Comparison of ENCODE assay signal across 25 cellular contexts in the genomic region with DNA sequence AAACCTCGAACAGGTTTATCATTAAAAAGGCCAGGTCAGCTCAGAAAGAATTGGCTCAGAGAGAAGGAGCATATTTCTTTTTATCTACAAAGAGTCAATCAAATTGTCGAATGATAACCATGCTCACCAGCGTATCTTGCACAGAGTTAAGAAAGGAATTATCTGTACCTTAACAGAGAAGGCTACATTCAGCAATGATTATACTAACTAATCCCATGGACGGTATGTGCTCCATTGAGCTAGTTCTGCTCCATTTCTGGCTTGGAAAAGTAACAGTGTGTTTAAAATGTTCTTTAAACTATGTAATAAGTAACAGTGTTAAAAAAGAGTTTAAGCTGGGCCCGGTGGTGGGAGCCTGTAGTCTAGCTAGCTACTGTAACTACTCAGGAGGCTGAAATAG. TPM values are rescaled to one million over a fixed set of nuclear protein-coding genes. Genes with fewer than 3 reads are reported as not detected.
A peak's percentile ranks its signal among the peaks of the same experiment; 100 is the strongest.
DNase-seq lines count a peak whose midpoint lies in the region; ATAC-seq and TF ChIP-seq lines count a peak whose summit lies in the region.
"Had no signal": no experiment of that assay in that cellular context is flagged by ENCODE, and none has a peak within 500 bp of the region (broad histone marks: within the 10 kb centered on the region; RNA-seq: fewer than 3 reads in every experiment).

No MANE protein-coding gene starts in this region.

- H3K4me1 ChIP-seq in cardiac muscle cell (ENCODE audit: low read depth) (peaks cover 39% of the 10 kb centered on the region), OCI-LY3 (ENCODE audit: low read length) (peaks cover 40% of the 10 kb centered on the region), SJCRH30 (no peaks in the 10 kb centered on the region), mammary epithelial cell (ENCODE audit: insufficient read depth, low read length) (peaks cover 25% of the 10 kb centered on the region)

- 70% methylated on average over 5 of the region's 5 CpGs for WGBS in mammary epithelial cell (ENCODE audit: low coverage, missing lambda C conversion rate)

- no peak for DNase-seq in cardiac muscle cell (ENCODE audit: low read depth in 1 of 2, low spot score in 1 of 2)
- DNase-seq in left cardiac atrium = no peak
- DNase-seq in chondrocyte (ENCODE audit: low spot score) = no peak
- no peak for DNase-seq in SJCRH30
- no peak for DNase-seq in mammary epithelial cell
- DNase-seq in NCI-H510A treated with DMSO at 0.1 percent for 48 hours (lab: John Stamatoyannopoulos, UW) = no peak
- DNase-seq: activated CD4-positive, alpha-beta memory T cell treated with anti-CD3 and anti-CD28 coated beads, Interleukin-2, amount 10 ng/mL, durations not matched to agents 7 days and 5 days; effector memory CD4-positive, alpha-beta T cell; esophagus squamous epithelium; left colon; naive thymus-derived CD8-positive, alpha-beta T cell; NCI-H1436 treated with DMSO at 0.1 percent for 48 hours; NCI-H524 treated with DMSO at 0.1 percent for 48 hours; RPMI8226; T-helper 17 cell had no signal

- intact Hi-C loops in left cardiac atrium (cut with DNase I) (no loop called here), mammary epithelial cell (cut with micrococcal nuclease) (loop anchor here (10.0 kb wide), 1 partner anchor 449 kb away; no protein-coding TSS in a partner anchor)

- no peaks in the 10 kb centered on the region for H3K9me3 Mint-ChIP-seq in chondrocyte (ENCODE audit: low read depth)
- no peaks in the 10 kb centered on the region for H3K9me3 Mint-ChIP-seq in stimulated activated memory B cell treated with anti-CD40 and anti-IgM and Interleukin-4, amounts not matched to agents 10 μg/mL and 1 μg/mL and 100 μg/mL, for 72 hours
- H3K9me3 Mint-ChIP-seq: activated CD4-positive, alpha-beta memory T cell treated with anti-CD3 and anti-CD28 coated beads, Interleukin-2, amount 10 ng/mL, durations not matched to agents 7 days and 5 days; brain; naive thymus-derived CD8-positive, alpha-beta T cell; WTC11 had no signal

- peaks cover 78% of the 10 kb centered on the region for H3K4me1 Mint-ChIP-seq in chondrocyte (ENCODE audit: low read depth)
- H3K4me1 Mint-ChIP-seq in stimulated activated memory B cell treated with anti-CD40 and anti-IgM and Interleukin-4, amounts not matched to agents 10 μg/mL and 1 μg/mL and 100 μg/mL, for 72 hours = peaks cover 65% of the 10 kb centered on the region

- H3K4me3 ChIP-seq in cardiac muscle cell (no peak overlapping the region), OCI-LY3 (ENCODE audit: low read length) (peak overlapping the region; percentile 47), SJCRH30 (no peak overlapping the region), mammary epithelial cell (replicated peaks in 1 of 3; ENCODE audit: insufficient read depth in 1 of 3, low read depth in 2 of 3, low read length in 3 of 3) (no peak overlapping the region)
- H3K4me3 ChIP-seq: esophagus squamous epithelium, SK-N-MC, thoracic aorta had no signal

- H3K36me3 ChIP-seq in cardiac muscle cell = peaks cover under 1% of the 10 kb centered on the region
- peaks cover 17% of the 10 kb centered on the region for H3K36me3 ChIP-seq in OCI-LY3 (replicated peaks; ENCODE audit: low read depth, low read length)
- H3K36me3 ChIP-seq in SJCRH30 = peaks cover 7% of the 10 kb centered on the region; the same call in 1 of the 2 replicates
- no peaks in the 10 kb centered on the region for H3K36me3 ChIP-seq in mammary epithelial cell (ENCODE audit: insufficient read depth, low read length)

- dilution Hi-C loops in mammary epithelial cell (cut with HindIII; ENCODE audit: low sequenced_read_pairs) = no loop called here

- in situ Hi-C loops in mammary epithelial cell (cut with MboI; ENCODE audit: low sequenced_read_pairs in 2 of 2) = no loop called here

- H3K27me3 ChIP-seq in cardiac muscle cell (no peaks in the 10 kb centered on the region), OCI-LY3 (ENCODE audit: low read depth, low read length) (no peaks in the 10 kb centered on the region), SJCRH30 (no peaks in the 10 kb centered on the region), mammary epithelial cell (ENCODE audit: insufficient read depth, low read length) (no peaks in the 10 kb centered on the region)
- H3K27me3 ChIP-seq: esophagus squamous epithelium had no signal

- peaks cover 84% of the 10 kb centered on the region for H4K20me1 ChIP-seq in OCI-LY3 (ENCODE audit: insufficient read depth, low read length)
- peaks cover 10% of the 10 kb centered on the region for H4K20me1 ChIP-seq in mammary epithelial cell (ENCODE audit: insufficient read depth, low read length)

- TF ChIP-seq CTCF in cardiac muscle cell (IDR thresholded peaks at IDR 0.05; ENCODE audit: low read depth, low read length) (no peak), OCI-LY3 (IDR thresholded peaks at IDR 0.05; ENCODE audit: low read depth, low read length) (no peak), chondrocyte (IDR thresholded peaks at IDR 0.05) (no peak), mammary epithelial cell (conservative IDR thresholded peaks at IDR 0.05 in 1 of 2, IDR thresholded peaks at IDR 0.05 in 1 of 2; ENCODE audit: extremely low read depth in 1 of 2, insufficient read depth in 1 of 2, low read depth in 1 of 2, low read length in 2 of 2) (no peak)

- H3K9ac ChIP-seq in OCI-LY3 (ENCODE audit: low read length) = peak overlapping the region; percentile 31; the same call in 1 of the 2 replicates
- H3K9ac ChIP-seq in mammary epithelial cell (ENCODE audit: insufficient read depth, low read length) = no peak overlapping the region
- H3K9ac ChIP-seq: parathyroid adenoma had no signal

- H3K27ac ChIP-seq in cardiac muscle cell (peak overlapping the region; percentile 52), OCI-LY3 (ENCODE audit: low read length) (peak overlapping the region; percentile 53), SJCRH30 (no peak overlapping the region), mammary epithelial cell (ENCODE audit: insufficient read depth, low read depth, low read length) (no peak overlapping the region)
- H3K27ac ChIP-seq: C4-2B, HL-60, parathyroid adenoma, SK-N-MC had no signal

- no peaks in the 10 kb centered on the region for H3K27me3 Mint-ChIP-seq in chondrocyte (ENCODE audit: low read depth)
- no peaks in the 10 kb centered on the region for H3K27me3 Mint-ChIP-seq in stimulated activated memory B cell treated with anti-CD40 and anti-IgM and Interleukin-4, amounts not matched to agents 10 μg/mL and 1 μg/mL and 100 μg/mL, for 72 hours
- H3K27me3 Mint-ChIP-seq: activated CD4-positive, alpha-beta memory T cell treated with anti-CD3 and anti-CD28 coated beads, Interleukin-2, amount 10 ng/mL, durations not matched to agents 7 days and 5 days; T-helper 17 cell had no signal

- H3K4me2 ChIP-seq in OCI-LY3 (ENCODE audit: low read length) (peak overlapping the region; percentile 67), mammary epithelial cell (ENCODE audit: insufficient read depth, low read depth, low read length) (no peak overlapping the region)

- H3K36me3 Mint-ChIP-seq in chondrocyte (ENCODE audit: low read depth) = no peaks in the 10 kb centered on the region
- H3K36me3 Mint-ChIP-seq in stimulated activated memory B cell treated with anti-CD40 and anti-IgM and Interleukin-4, amounts not matched to agents 10 μg/mL and 1 μg/mL and 100 μg/mL, for 72 hours = peaks cover 14% of the 10 kb centered on the region
- H3K36me3 Mint-ChIP-seq: WTC11 had no signal

- BruUV-seq in mammary epithelial cell (replicated peaks; lab: Mats Ljungman, UMichigan) = no TSS peak

- H3K27ac Mint-ChIP-seq in chondrocyte (ENCODE audit: unreplicated experiment) = peak overlapping the region; percentile 6
- H3K27ac Mint-ChIP-seq in stimulated activated memory B cell treated with anti-CD40 and anti-IgM and Interleukin-4, amounts not matched to agents 10 μg/mL and 1 μg/mL and 100 μg/mL, for 72 hours = peak overlapping the region; percentile 62
- H3K27ac Mint-ChIP-seq: activated CD4-positive, alpha-beta memory T cell treated with anti-CD3 and anti-CD28 coated beads, Interleukin-2, amount 10 ng/mL, durations not matched to agents 7 days and 5 days had no signal

- CTCF ChIA-PET in mammary epithelial cell (lab: Charles Lee; ENCODE audit: low non-redundant PET) = no interaction called here

- H3K4me3 Mint-ChIP-seq in chondrocyte (ENCODE audit: unreplicated experiment) = no peak overlapping the region
- H3K4me3 Mint-ChIP-seq in stimulated activated memory B cell treated with anti-CD40 and anti-IgM and Interleukin-4, amounts not matched to agents 10 μg/mL and 1 μg/mL and 100 μg/mL, for 72 hours = no peak overlapping the region
- H3K4me3 Mint-ChIP-seq: activated CD4-positive, alpha-beta memory T cell treated with anti-CD3 and anti-CD28 coated beads, Interleukin-2, amount 10 ng/mL, durations not matched to agents 7 days and 5 days; T-helper 17 cell; WTC11 had no signal

- no peaks in the 10 kb centered on the region for H3K9me3 ChIP-seq in cardiac muscle cell (ENCODE audit: low read depth)
- no peaks in the 10 kb centered on the region for H3K9me3 ChIP-seq in OCI-LY3 (ENCODE audit: insufficient read depth, low read length)
- H3K9me3 ChIP-seq in SJCRH30 (replicated peaks) = no peaks in the 10 kb centered on the region
- no peaks in the 10 kb centered on the region for H3K9me3 ChIP-seq in mammary epithelial cell (replicated peaks; ENCODE audit: insufficient read depth, low read length)
- H3K9me3 ChIP-seq: esophagus squamous epithelium, thoracic aorta had no signal

- peaks cover 96% of the 10 kb centered on the region for H3K79me2 ChIP-seq in OCI-LY3 (ENCODE audit: low read length)
- peaks cover 98% of the 10 kb centered on the region for H3K79me2 ChIP-seq in mammary epithelial cell (ENCODE audit: insufficient read depth, low read length)

- H2AFZ ChIP-seq in OCI-LY3 (ENCODE audit: low read depth, low read length) = no peak overlapping the region
- no peak overlapping the region for H2AFZ ChIP-seq in mammary epithelial cell (ENCODE audit: low read depth, low read length)
- H2AFZ ChIP-seq: parathyroid adenoma had no signal

- no peak for ATAC-seq in left cardiac atrium
- no peak for ATAC-seq in stimulated activated memory B cell treated with anti-CD40 and anti-IgM and Interleukin-4, amounts not matched to agents 10 μg/mL and 1 μg/mL and 100 μg/mL, for 72 hours
- ATAC-seq: left colon; naive thymus-derived CD8-positive, alpha-beta T cell; sciatic nerve; T-helper 17 cell; WTC11 had no signal

RNA-seq across cellular contexts. Expression of gene UBR4, which starts 4.2 kb away (rescaled TPM):
- total RNA-seq in cardiac muscle cell (105 and 206 TPM in 2 replicates), left cardiac atrium (10 to 100 TPM; 54.2 to 68.1 TPM), chondrocyte (133 to 144 TPM (median 135 TPM) in 3 replicates), mammary epithelial cell (100 to 1,000 TPM; 128 to 158 TPM)
- polyA plus RNA-seq in cardiac muscle cell (76.4 and 96.6 TPM in 2 replicates), mammary epithelial cell (35.6 TPM)
- total RNA-seq in SJCRH30 (2014; rRNA removed; shearing (Covaris generic)) = 96.7 and 102 TPM in 2 replicates
- polyA minus RNA-seq in mammary epithelial cell = 325 TPM

RNA-seq across cellular contexts. Expression of gene EMC1, which starts 45.5 kb away (rescaled TPM):
- total RNA-seq in cardiac muscle cell (26.6 and 37.0 TPM in 2 replicates), left cardiac atrium (10 to 100 TPM; 29.9 to 32.4 TPM), chondrocyte (51.9 to 55.6 TPM (median 55.2 TPM) in 3 replicates), mammary epithelial cell (10 to 100 TPM; 68.0 to 75.0 TPM)
- polyA plus RNA-seq in cardiac muscle cell (25.0 and 33.3 TPM in 2 replicates), mammary epithelial cell (55.7 TPM)
- 60.9 and 68.5 TPM in 2 replicates for total RNA-seq in SJCRH30 (2014; rRNA removed; shearing (Covaris generic))
- 101 TPM for polyA minus RNA-seq in mammary epithelial cell

RNA-seq across cellular contexts. Expression of gene MRTO4, which starts 45.8 kb away (rescaled TPM):
- total RNA-seq in cardiac muscle cell = 21.3 and 28.8 TPM in 2 replicates
- 29.9 and 33.6 TPM in 2 replicates for polyA plus RNA-seq in cardiac muscle cell
- total RNA-seq in left cardiac atrium = 10 to 100 TPM; 11.8 to 21.3 TPM
- total RNA-seq in chondrocyte = 16.2 to 20.4 TPM (median 17.7 TPM) in 3 replicates
- 84.7 and 87.0 TPM in 2 replicates for total RNA-seq in SJCRH30 (2014; rRNA removed; shearing (Covaris generic))
- 10 to 100 TPM; 23.3 to 51.6 TPM for total RNA-seq in mammary epithelial cell
- polyA plus RNA-seq in mammary epithelial cell = 73.6 TPM
- polyA minus RNA-seq in mammary epithelial cell = 22.3 TPM

Comparison
In these comparisons a context has a peak if more than half of its experiments do, and no peak if none do; other contexts are left out.
1. H3K27ac ChIP-seq: peak in cardiac muscle cell (single experiment) and OCI-LY3 (single experiment); none in SJCRH30 (single experiment) and mammary epithelial cell (single experiment).